Comparison of ENCODE assay signal across 8 cellular contexts in genomic region chr4:1309261-1310010, GRCh38. TPM values are rescaled to one million over a fixed set of nuclear protein-coding genes. Genes with fewer than 3 reads are reported as not detected.
DNase-seq lines count a peak whose midpoint lies in the region; ATAC-seq and TF ChIP-seq lines count a peak whose summit lies in the region.

No MANE protein-coding gene starts in this region.

- ATAC-seq in HG02642 (IDR thresholded peaks at IDR 0.05; ENCODE audit: poor library complexity, unreplicated experiment) = peak; percentile 76

- no peak overlapping the region for H2AFZ ChIP-seq in mammary epithelial cell (ENCODE audit: low read depth, low read length)

- in situ Hi-C loops in mammary epithelial cell (cut with MboI; ENCODE audit: low sequenced_read_pairs in 2 of 2) = no loop called here

- no TSS peak for BruUV-seq in mammary epithelial cell (replicated peaks; lab: Mats Ljungman, UMichigan)

- H3K36me3 ChIP-seq in CD4-positive, alpha-beta memory T cell (ENCODE audit: insufficient read depth, low read length) = peaks cover 16% of the 10 kb centered on the region
- H3K36me3 ChIP-seq in mammary epithelial cell (ENCODE audit: insufficient read depth, low read length) = peaks cover 9% of the 10 kb centered on the region

- peak overlapping the region; percentile 62 for H3K9ac ChIP-seq in mammary epithelial cell (ENCODE audit: insufficient read depth, low read length)

- H4K20me1 ChIP-seq in mammary epithelial cell (ENCODE audit: insufficient read depth, low read length) = no peaks in the 10 kb centered on the region

- DNase-seq in CD4-positive, alpha-beta memory T cell = peak in 4 of 5 donors; percentile 34 to 72 (median 42)
- peak; percentile 88 for DNase-seq in mammary epithelial cell
- peak; percentile 87 for DNase-seq in renal cortical epithelial cell (ENCODE audit: low read depth)
- DNase-seq in NCI-H510A treated with DMSO at 0.1 percent for 48 hours (lab: John Stamatoyannopoulos, UW) = no peak
- no peak for DNase-seq in SHP77 treated with DMSO at 0.1 percent for 48 hours (lab: John Stamatoyannopoulos, UW)

- CTCF ChIA-PET in CD4-positive, alpha-beta memory T cell (lab: Charles Lee; ENCODE audit: partially characterized antibody) = interaction anchor here (1.1 to 1.4 kb wide), 7 partner anchors 9 to 43 kb away, joined by 3 to 8 read pairs (median 4); no protein-coding TSS in a partner anchor
- CTCF ChIA-PET in mammary epithelial cell (lab: Charles Lee; ENCODE audit: low non-redundant PET) = no interaction called here

- H3K36me3 Mint-ChIP-seq in CD4-positive, alpha-beta memory T cell = peaks cover 7 to 39% of the 10 kb centered on the region in 2 donors

- H3K4me3 Mint-ChIP-seq in CD4-positive, alpha-beta memory T cell = peak overlapping the region; percentile 51 to 84 (median 80)

- H3K4me2 ChIP-seq in mammary epithelial cell (ENCODE audit: insufficient read depth, low read depth, low read length) = peak overlapping the region; percentile 92

- no peaks in the 10 kb centered on the region for H3K27me3 Mint-ChIP-seq in CD4-positive, alpha-beta memory T cell

- peak overlapping the region; percentile 36 for H3K27ac ChIP-seq in CD4-positive, alpha-beta memory T cell (ENCODE audit: low read depth, low read length)
- H3K27ac ChIP-seq in VCaP (peak overlapping the region; percentile 75), mammary epithelial cell (ENCODE audit: insufficient read depth, low read depth, low read length) (peak overlapping the region; percentile 50)

- TF ChIP-seq CTCF in VCaP (conservative IDR thresholded peaks at IDR 0.05) (no peak), mammary epithelial cell (conservative IDR thresholded peaks at IDR 0.05 in 1 of 2, IDR thresholded peaks at IDR 0.05 in 1 of 2; ENCODE audit: extremely low read depth in 1 of 2, insufficient read depth in 1 of 2, low read depth in 1 of 2, low read length in 2 of 2) (no peak)

- peak overlapping the region; percentile 33 to 39 for H3K4me3 ChIP-seq in CD4-positive, alpha-beta memory T cell (ENCODE audit: low read length in 2 of 2)
- H3K4me3 ChIP-seq in mammary epithelial cell (replicated peaks in 1 of 3; ENCODE audit: insufficient read depth in 1 of 3, low read depth in 2 of 3, low read length in 3 of 3) (peak overlapping the region; percentile 51 to 56 (median 53)), iPS-11a (ENCODE audit: low read depth, low read length) (peak overlapping the region; percentile 14)

- dilution Hi-C loops in mammary epithelial cell (cut with HindIII; ENCODE audit: low sequenced_read_pairs) = loop anchor here (5.0 kb wide), 2 partner anchors 38 to 67 kb away; partner anchors contain the start of gene UVSSA

- no peaks in the 10 kb centered on the region for H3K27me3 ChIP-seq in CD4-positive, alpha-beta memory T cell (ENCODE audit: insufficient read depth, low read length)
- H3K27me3 ChIP-seq in mammary epithelial cell (ENCODE audit: insufficient read depth, low read length) = no peaks in the 10 kb centered on the region

- H3K27ac Mint-ChIP-seq in CD4-positive, alpha-beta memory T cell = peak overlapping the region; percentile 61 to 89 (median 83)

- H3K4me1 Mint-ChIP-seq in CD4-positive, alpha-beta memory T cell = peaks cover 48 to 77% (median 62%) of the 10 kb centered on the region in 4 donors

- WGBS in mammary epithelial cell (ENCODE audit: low coverage, missing lambda C conversion rate) = 2% methylated on average over 23 of the region's 36 CpGs

- peaks cover 64% of the 10 kb centered on the region for H3K4me1 ChIP-seq in CD4-positive, alpha-beta memory T cell (ENCODE audit: insufficient read depth, low read length)
- peaks cover 47% of the 10 kb centered on the region for H3K4me1 ChIP-seq in mammary epithelial cell (ENCODE audit: insufficient read depth, low read length)

- intact Hi-C loops in CD4-positive, alpha-beta memory T cell (cut with micrococcal nuclease) = loop anchor here (2.0 kb wide), 1 partner anchor 21 kb away; the partner anchor contains the start of gene MAEA
- intact Hi-C loops in mammary epithelial cell (cut with micrococcal nuclease) = loop anchor here (1.0 to 2.0 kb wide), 4 partner anchors 15 to 37 kb away; partner anchors contain the start of gene UVSSA

- POLR2A ChIA-PET in CD4-positive, alpha-beta memory T cell (lab: Charles Lee; ENCODE audit: partially characterized antibody) = interaction anchor here (1.2 to 4.9 kb wide), 7 partner anchors 9 to 108 kb away, joined by 4 to 32 read pairs (median 7); partner anchors contain the start of gene UVSSA

- peaks cover 98% of the 10 kb centered on the region for H3K79me2 ChIP-seq in mammary epithelial cell (ENCODE audit: insufficient read depth, low read length)

- no peaks in the 10 kb centered on the region for H3K9me3 ChIP-seq in CD4-positive, alpha-beta memory T cell (ENCODE audit: control insufficient read depth in 1 of 2, low read length in 2 of 2)
- H3K9me3 ChIP-seq in mammary epithelial cell (replicated peaks; ENCODE audit: insufficient read depth, low read length) = no peaks in the 10 kb centered on the region

- no peaks in the 10 kb centered on the region for H3K9me3 Mint-ChIP-seq in CD4-positive, alpha-beta memory T cell

RNA-seq across cellular contexts. Expression of gene MAEA, which starts 19.7 kb away (rescaled TPM):
- total RNA-seq in CD4-positive, alpha-beta memory T cell = 100 to 1,000 TPM; 101 to 106 TPM
- polyA plus RNA-seq in CD4-positive, alpha-beta memory T cell = 10 to 100 TPM; 54.1 to 70.9 TPM
- total RNA-seq in mammary epithelial cell (100 to 1,000 TPM in 1 of 2 donors, 10 to 100 TPM in 1; 80.4 to 109 TPM), renal cortical epithelial cell (90.5 and 139 TPM in 2 replicates)
- polyA plus RNA-seq in mammary epithelial cell = 120 TPM
- 86.1 TPM for polyA minus RNA-seq in mammary epithelial cell

RNA-seq across cellular contexts. Expression of gene UVSSA, which starts 37.6 kb away (rescaled TPM):
- total RNA-seq in CD4-positive, alpha-beta memory T cell = 10 to 100 TPM; 44.4 to 44.6 TPM
- polyA plus RNA-seq in CD4-positive, alpha-beta memory T cell = 1 to 10 TPM; 2.4 to 6.8 TPM
- total RNA-seq in mammary epithelial cell (10 to 100 TPM; 11.8 to 33.2 TPM), renal cortical epithelial cell (4.7 and 10.9 TPM in 2 replicates)
- 6.2 TPM for polyA plus RNA-seq in mammary epithelial cell
- 5.6 TPM for polyA minus RNA-seq in mammary epithelial cell

Comparison
In these comparisons a context has a peak if more than half of its experiments do, and no peak if none do; other contexts are left out.
1. DNase-seq: peak in CD4-positive, alpha-beta memory T cell (4 of 5), mammary epithelial cell (single experiment) and renal cortical epithelial cell (single experiment); none in NCI-H510A treated with DMSO at 0.1 percent for 48 hours (single experiment) and SHP77 treated with DMSO at 0.1 percent for 48 hours (single experiment).
2. Peak in every context shown above with its lines, with median percentiles within 50 percentile points of each other: H3K27ac ChIP-seq and H3K4me3 ChIP-seq.